Comparison of ENCODE assay signal across 16 cellular contexts in the genomic region with DNA sequence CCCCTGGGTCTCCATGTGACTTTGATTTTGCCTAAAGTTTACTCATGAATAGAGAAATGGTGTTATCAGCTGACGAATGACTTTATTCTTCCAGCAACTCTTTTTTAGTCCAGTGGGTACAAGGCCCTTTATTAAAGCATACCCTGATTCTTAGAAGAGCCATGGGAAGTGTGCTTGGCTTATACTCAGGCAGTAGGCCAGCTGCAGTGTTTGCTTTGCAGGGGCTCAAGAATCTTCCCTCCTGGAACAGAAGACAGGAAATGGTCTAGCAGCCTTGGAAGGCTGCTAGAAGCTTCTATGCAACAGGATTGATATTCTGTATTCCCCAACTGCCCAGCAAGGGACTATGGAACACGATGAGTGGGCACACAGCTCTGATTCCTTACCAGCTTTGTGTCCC.
A peak's percentile ranks its signal among the peaks of the same experiment; 100 is the strongest.
DNase-seq lines count a peak whose midpoint lies in the region; ATAC-seq and TF ChIP-seq lines count a peak whose summit lies in the region.
"Had no signal": no experiment of that assay in that cellular context is flagged by ENCODE, and none has a peak within 500 bp of the region (broad histone marks: within the 10 kb centered on the region; RNA-seq: fewer than 3 reads in every experiment).

No MANE protein-coding gene starts in this region.

- DNase-seq in astrocyte of the spinal cord (ENCODE audit: low read depth, low spot score) (peak; percentile 13), foreskin melanocyte (peak; percentile 43), neuronal stem cell (ENCODE audit: low spot score) (no peak), NCI-H1105 (lab: John Stamatoyannopoulos, UW) (no peak), pons (ENCODE audit: low spot score) (no peak), endodermal cell (no peak)
- DNase-seq: Calu3; CD8-positive, alpha-beta T cell; DMS79 treated with DMSO at 0.1 percent for 48 hours; GF-D8; GOT3; H7 had no signal

- TF ChIP-seq CTCF in astrocyte of the spinal cord (IDR thresholded peaks at IDR 0.05; ENCODE audit: low read depth, low read length) (no peak), endodermal cell (conservative IDR thresholded peaks at IDR 0.05) (no peak)

- ATAC-seq in HG02840 (IDR thresholded peaks at IDR 0.05; ENCODE audit: low FRiP score, unreplicated experiment), result no peak
- ATAC-seq: CD8-positive, alpha-beta T cell; HCT116 had no signal

- H4K8ac ChIP-seq in neuronal stem cell (ENCODE audit: low read depth, low read length), result no peak overlapping the region

- H3K4me3 Mint-ChIP-seq in endodermal cell, result no peak overlapping the region
- H3K4me3 Mint-ChIP-seq: B cell; CD8-positive, alpha-beta T cell had no signal

- H3K4me1 Mint-ChIP-seq in endodermal cell, result no peaks in the 10 kb centered on the region
- H3K4me1 Mint-ChIP-seq: B cell had no signal

- no peak overlapping the region for H3K4me2 ChIP-seq in neuronal stem cell (ENCODE audit: insufficient read depth, low read length, poor library complexity, severe bottlenecking)
- H3K4me2 ChIP-seq: BLaER1 treated with 17β-estradiol and CSF1 and Interleukin-3, amounts not matched to agents 10 nM and 100 nM had no signal

- no peaks in the 10 kb centered on the region for H3K27me3 ChIP-seq in neuronal stem cell (ENCODE audit: control insufficient read depth in 3 of 3, insufficient read depth in 3 of 3, low read depth in 1 of 3, low read length in 3 of 3)
- no peaks in the 10 kb centered on the region for H3K27me3 ChIP-seq in endodermal cell (ENCODE audit: control insufficient read depth, insufficient read depth, low read length, poor library complexity, severe bottlenecking)
- H3K27me3 ChIP-seq: BLaER1 treated with 17β-estradiol and CSF1 and Interleukin-3, amounts not matched to agents 10 nM and 100 nM had no signal

- H3K9me3 Mint-ChIP-seq in endodermal cell, result no peaks in the 10 kb centered on the region
- H3K9me3 Mint-ChIP-seq: CD8-positive, alpha-beta T cell had no signal

- H4K91ac ChIP-seq in neuronal stem cell (ENCODE audit: low read depth, low read length, poor library complexity), result no peak overlapping the region

- WGBS in neuronal stem cell (ENCODE audit: extremely low coverage in 2 of 2, insufficient read length in 2 of 2, insufficient replicate concordance in 1 of 2), 2 donors, result no CpG with 5 or more reads among the region's 2 CpGs
- 95% methylated on average over 2 of the region's 2 CpGs for WGBS in endodermal cell (ENCODE audit: insufficient coverage in 1 of 2, insufficient read length in 1 of 2), 2 experiments

- no peak overlapping the region for H2BK15ac ChIP-seq in neuronal stem cell (ENCODE audit: low read length)

- H2BK120ac ChIP-seq in neuronal stem cell (ENCODE audit: low read depth, low read length), result no peak overlapping the region

- no peak overlapping the region for H3K9ac ChIP-seq in neuronal stem cell (ENCODE audit: low read depth, low read length, poor library complexity)
- no peak overlapping the region for H3K9ac ChIP-seq in endodermal cell (ENCODE audit: extremely low read depth, low read length, poor library complexity, severe bottlenecking)
- H3K9ac ChIP-seq: BLaER1 treated with 17β-estradiol and CSF1 and Interleukin-3, amounts not matched to agents 10 nM and 100 nM had no signal

- no peak overlapping the region for H2BK12ac ChIP-seq in neuronal stem cell (ENCODE audit: low read length)

- no peak overlapping the region for H2AK5ac ChIP-seq in neuronal stem cell (ENCODE audit: low read depth, low read length)

- H3K4ac ChIP-seq in neuronal stem cell (ENCODE audit: low read length), result no peak overlapping the region

- H3K36me3 ChIP-seq in neuronal stem cell (replicated peaks in 1 of 2; ENCODE audit: control insufficient read depth in 2 of 2, insufficient read depth in 2 of 2, low read length in 2 of 2) (peaks cover 0 to 1% of the 10 kb centered on the region in 2 donors), endodermal cell (ENCODE audit: control insufficient read depth, insufficient read depth, low read length) (peaks cover 28% of the 10 kb centered on the region)
- H3K36me3 ChIP-seq: BLaER1 treated with 17β-estradiol and CSF1 and Interleukin-3, amounts not matched to agents 10 nM and 100 nM had no signal

- no peak overlapping the region for H3K27ac ChIP-seq in neuronal stem cell (replicated peaks; ENCODE audit: low read length)
- H3K27ac ChIP-seq in endodermal cell (ENCODE audit: low read depth, low read length), result no peak overlapping the region
- H3K27ac ChIP-seq: BLaER1 treated with 17β-estradiol and CSF1 and Interleukin-3, amounts not matched to agents 10 nM and 100 nM had no signal

- no peak overlapping the region for H3K14ac ChIP-seq in neuronal stem cell (ENCODE audit: low read length)

- no peaks in the 10 kb centered on the region for H3K79me1 ChIP-seq in neuronal stem cell (ENCODE audit: low read depth, low read length)

- H3K27ac Mint-ChIP-seq in endodermal cell, result no peak overlapping the region
- H3K27ac Mint-ChIP-seq: B cell; CD8-positive, alpha-beta T cell had no signal

- peaks cover 12% of the 10 kb centered on the region for H3K36me3 Mint-ChIP-seq in endodermal cell (ENCODE audit: low read depth)
- H3K36me3 Mint-ChIP-seq: CD8-positive, alpha-beta T cell had no signal

- no peak overlapping the region for H3K23ac ChIP-seq in neuronal stem cell (ENCODE audit: low read depth, low read length, poor library complexity)

- no peak overlapping the region for H2BK5ac ChIP-seq in neuronal stem cell (ENCODE audit: low read length)

- in situ Hi-C loops in astrocyte of the spinal cord (cut with HindIII; ENCODE audit: low sequenced_read_pairs), result no loop called here

- H3K18ac ChIP-seq in neuronal stem cell (ENCODE audit: low read length), result no peak overlapping the region

- no peaks in the 10 kb centered on the region for H3K27me3 Mint-ChIP-seq in endodermal cell (ENCODE audit: insufficient read depth)

- H2AFZ ChIP-seq in neuronal stem cell (ENCODE audit: low read length), result peak overlapping the region; percentile 36

- no peaks in the 10 kb centered on the region for H3K4me1 ChIP-seq in neuronal stem cell (ENCODE audit: control insufficient read depth in 2 of 2, insufficient read depth in 1 of 2, low read depth in 1 of 2, low read length in 2 of 2)
- no peaks in the 10 kb centered on the region for H3K4me1 ChIP-seq in endodermal cell (ENCODE audit: control insufficient read depth, insufficient read depth, low read length)

- H3K9me3 ChIP-seq in neuronal stem cell (replicated peaks in 1 of 2; ENCODE audit: control insufficient read depth in 2 of 2, insufficient read depth in 1 of 2, low read depth in 1 of 2, low read length in 2 of 2), result no peaks in the 10 kb centered on the region
- no peaks in the 10 kb centered on the region for H3K9me3 ChIP-seq in endodermal cell (ENCODE audit: control insufficient read depth, low read length)
- H3K9me3 ChIP-seq: BLaER1 treated with 17β-estradiol and CSF1 and Interleukin-3, amounts not matched to agents 10 nM and 100 nM had no signal

- no peak overlapping the region for H3K4me3 ChIP-seq in astrocyte of the spinal cord (ENCODE audit: low read depth, low read length)
- H3K4me3 ChIP-seq in neuronal stem cell (ENCODE audit: low read length in 2 of 2), result no peak overlapping the region
- H3K4me3 ChIP-seq in endodermal cell (ENCODE audit: low read length), result no peak overlapping the region
- H3K4me3 ChIP-seq: BLaER1 treated with 17β-estradiol and CSF1 and Interleukin-3, amounts not matched to agents 10 nM and 100 nM had no signal

Comparison
In these comparisons a context has a peak if more than half of its experiments do, and no peak if none do; other contexts are left out.
1. DNase-seq: peak in astrocyte of the spinal cord (single experiment) and foreskin melanocyte (single experiment); none in neuronal stem cell (single experiment), NCI-H1105 (single experiment), pons (single experiment) and endodermal cell (single experiment).